In the genomic region with DNA sequence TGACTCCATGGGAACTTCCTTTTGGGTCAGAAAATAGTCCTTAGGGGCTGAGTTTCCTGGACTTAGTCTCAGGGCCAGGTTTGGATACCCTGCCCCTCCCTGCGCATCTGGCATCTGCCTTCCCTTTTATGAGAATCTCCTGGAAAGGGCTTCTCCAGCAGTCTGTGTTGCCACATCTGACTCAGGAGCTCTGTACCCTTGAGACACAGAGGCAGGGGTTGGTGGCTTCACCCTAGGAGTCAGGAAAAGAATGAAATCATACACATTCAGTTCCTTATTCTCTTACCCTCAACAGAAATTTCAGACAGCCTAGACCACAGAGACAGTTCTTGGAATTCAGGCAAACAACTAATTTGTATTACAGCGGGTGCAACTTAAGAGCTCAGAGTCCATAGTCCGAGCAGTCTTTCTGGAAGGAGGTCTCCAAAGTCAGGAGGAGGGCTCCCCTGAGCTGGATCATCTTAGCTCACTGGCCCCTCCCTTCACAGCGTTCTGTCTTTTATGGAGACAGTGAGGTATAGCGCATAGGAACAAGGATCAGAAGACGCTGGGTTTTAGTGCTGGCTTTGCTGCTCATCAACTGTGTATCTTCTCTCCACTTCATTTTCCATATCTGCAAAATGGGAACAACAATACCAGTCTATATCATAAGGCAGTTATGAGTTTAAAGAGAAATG, we compare ENCODE assay signal across 1 cellular context.
TF ChIP-seq lines count a peak whose summit lies in the region.

No MANE protein-coding gene starts in this region.

TF ChIP-seq in IMR-90, 13 proteins besides CTCF, POLR2A, EP300 and RAD21 (continued from another document):
- TF ChIP-seq CEBPB (IDR thresholded peaks at IDR 0.05; ENCODE audit: low read depth, low read length) (peak; percentile 35; the same call in 1 of the 2 replicates), SMC3 (IDR thresholded peaks at IDR 0.05; ENCODE audit: low read depth, low read length) (no peak), MAFK (IDR thresholded peaks at IDR 0.05; ENCODE audit: low read depth, low read length) (no peak), MAZ (IDR thresholded peaks at IDR 0.05; ENCODE audit: borderline replicate concordance, low read depth, low read length) (no peak), CHD1 (IDR thresholded peaks at IDR 0.05; ENCODE audit: low read depth, low read length) (0 out of 2 replicates have a peak, but pooled peaks have one; percentile 22)
- TF ChIP-seq, protein P1, sequence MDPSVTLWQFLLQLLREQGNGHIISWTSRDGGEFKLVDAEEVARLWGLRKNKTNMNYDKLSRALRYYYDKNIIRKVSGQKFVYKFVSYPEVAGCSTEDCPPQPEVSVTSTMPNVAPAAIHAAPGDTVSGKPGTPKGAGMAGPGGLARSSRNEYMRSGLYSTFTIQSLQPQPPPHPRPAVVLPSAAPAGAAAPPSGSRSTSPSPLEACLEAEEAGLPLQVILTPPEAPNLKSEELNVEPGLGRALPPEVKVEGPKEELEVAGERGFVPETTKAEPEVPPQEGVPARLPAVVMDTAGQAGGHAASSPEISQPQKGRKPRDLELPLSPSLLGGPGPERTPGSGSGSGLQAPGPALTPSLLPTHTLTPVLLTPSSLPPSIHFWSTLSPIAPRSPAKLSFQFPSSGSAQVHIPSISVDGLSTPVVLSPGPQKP (IDR thresholded peaks at IDR 0.05; ENCODE audit: borderline replicate concordance, low read depth, low read length): no peak
TF ChIP-seq in IMR-90: peak in this region for 2.
